ENCODE assay signal across 27 cellular contexts in genomic region chr2:175403599-175404221, GRCh38.
"Had no signal": no experiment of that assay in that cellular context is flagged by ENCODE, and none has a peak within 500 bp of the region (broad histone marks: within the 10 kb centered on the region; RNA-seq: fewer than 3 reads in every experiment).

No MANE protein-coding gene starts in this region.

- FAIRE-seq: urothelium cell line had no signal

- H3K9me3 ChIP-seq: stomach, suprapubic skin, testis, thoracic aorta, thyroid gland, tibial artery, tibial nerve, transverse colon, upper lobe of left lung, upper lobe of right lung, uterus, vagina had no signal

- H3K4me1 ChIP-seq: stomach, suprapubic skin, testis, thyroid gland, tibial artery, tibial nerve, transverse colon, upper lobe of left lung, upper lobe of right lung, uterus, vagina had no signal

- H3K27me3 ChIP-seq: suprapubic skin, testis, thyroid gland, tibial artery, tibial nerve, transverse colon, upper lobe of left lung, upper lobe of right lung, uterus, vagina had no signal

- DNase-seq: stimulated activated CD4-positive, alpha-beta T cell treated with anti-CD3 and anti-CD28 coated beads, Interleukin-2, amount 100 ng/mL, for 48 hours; stimulated activated CD4-positive, alpha-beta T cell treated with anti-CD3 and anti-CD28 coated beads, Interleukin-4, amount 100 ng/mL, for 1 hour; stimulated activated CD4-positive, alpha-beta T cell treated with anti-CD3 and anti-CD28 coated beads, Interleukin-4, amount 100 ng/mL, for 24 hours; stimulated activated CD4-positive, alpha-beta T cell treated with anti-CD3 and anti-CD28 coated beads, Interleukin-4, amount 100 ng/mL, for 4 hours; stimulated activated CD8-positive, alpha-beta memory T cell treated with anti-CD3 and anti-CD28 coated beads, Interleukin-4, amount 100 ng/mL, for 48 hours; stimulated activated naive B cell treated with anti-CD40 and anti-IgM and Interleukin-4, amounts not matched to agents 10 μg/mL and 1 μg/mL and 100 μg/mL, for 72 hours; stimulated activated naive CD4-positive, alpha-beta T cell; stimulated activated naive CD4-positive, alpha-beta T cell treated with Interleukin-2 at 50 U/mL for 16 hours; stimulated activated naive CD8-positive, alpha-beta T cell treated with anti-CD3 and anti-CD28 coated beads, Interleukin-15, amount 100 ng/mL, for 72 hours; stimulated activated naive CD8-positive, alpha-beta T cell treated with anti-CD3 and anti-CD28 coated beads, Interleukin-15, Interleukin-2, amounts not matched to agents 100 U/mL and 50 U/mL, for 24 hours; stomach; substantia nigra; testis; thyroid gland; tibial artery; transverse colon; trophoblast cell; upper lobe of left lung; upper lobe of right lung; uterus had no signal

- H3K27ac ChIP-seq: stomach, suprapubic skin, testis, thoracic aorta, thyroid gland, tibial artery, tibial nerve, transverse colon, upper lobe of left lung, upper lobe of right lung, uterus, vagina had no signal

- ATAC-seq: stimulated activated effector memory CD8-positive, alpha-beta T cell treated with anti-CD3 and anti-CD28 coated beads, Interleukin-12 subunit alpha, Interleukin-12 subunit beta, amount 100 ng/mL, for 72 hours; stimulated activated memory B cell treated with anti-CD40 and anti-IgM and Interleukin-4, amounts not matched to agents 10 μg/mL and 1 μg/mL and 100 μg/mL, for 72 hours; stimulated activated naive B cell treated with anti-CD40 and anti-IgM and Interleukin-4, amounts not matched to agents 10 μg/mL and 1 μg/mL and 100 μg/mL, for 72 hours; stimulated activated naive CD8-positive, alpha-beta T cell treated with anti-CD3 and anti-CD28 coated beads, Interleukin-15, amount 100 ng/mL, for 72 hours; stimulated activated naive CD8-positive, alpha-beta T cell treated with anti-CD3 and anti-CD28 coated beads, Interleukin-15, Interleukin-2, amounts not matched to agents 100 U/mL and 50 U/mL, for 24 hours; upper lobe of right lung had no signal

- H3K36me3 ChIP-seq: stomach, suprapubic skin, thoracic aorta, thyroid gland, tibial artery, tibial nerve, transverse colon, upper lobe of left lung, upper lobe of right lung, uterus, vagina had no signal

- H3K4me3 ChIP-seq: stomach, suprapubic skin, testis, thoracic aorta, thyroid gland, tibial artery, tibial nerve, transverse colon, upper lobe of left lung, upper lobe of right lung, uterus, vagina had no signal
